Comparison of ENCODE assay signal across 11 cellular contexts in genomic region chr7:149245244-149245643, GRCh38. TPM values are rescaled to one million over a fixed set of nuclear protein-coding genes. Genes with fewer than 3 reads are reported as not detected.
DNase-seq lines count a peak whose midpoint lies in the region; ATAC-seq and TF ChIP-seq lines count a peak whose summit lies in the region.
"Had no signal": no experiment of that assay in that cellular context is flagged by ENCODE, and none has a peak within 500 bp of the region (broad histone marks: within the 10 kb centered on the region; RNA-seq: fewer than 3 reads in every experiment).

No MANE protein-coding gene starts in this region.

- H3K36me3 ChIP-seq in ovary, result no peaks in the 10 kb centered on the region

- TF ChIP-seq CTCF in GM10248 (IDR thresholded peaks at IDR 0.05; ENCODE audit: control extremely low read depth, extremely low read depth, low read depth, missing control alignments), result no peak
- TF ChIP-seq CTCF in ovary (IDR thresholded peaks at IDR 0.05), result no peak

- intact Hi-C loops in activated naive CD4-positive, alpha-beta T cell treated with anti-CD3 and anti-CD28 coated beads for 36 hours (cut with micrococcal nuclease), result loop anchor here (1.0 to 10.0 kb wide), 7 partner anchors 17 to 550 kb away; partner anchors contain the start of genes CUL1, PDIA4 and ZNF783
- intact Hi-C loops in ovary (cut with DNase I), result loop anchor here in 1 of 4 donors (5.0 kb wide), 1 partner anchor 1997 kb away; no protein-coding TSS in a partner anchor

- peaks cover 75% of the 10 kb centered on the region for H3K4me1 Mint-ChIP-seq in activated naive CD4-positive, alpha-beta T cell treated with anti-CD3 and anti-CD28 coated beads for 36 hours (ENCODE audit: low read depth)
- H3K4me1 Mint-ChIP-seq in activated naive CD8-positive, alpha-beta T cell treated with anti-CD3 and anti-CD28 coated beads for 36 hours, result peaks cover 53% of the 10 kb centered on the region
- H3K4me1 Mint-ChIP-seq in stimulated activated naive CD8-positive, alpha-beta T cell treated with anti-CD3 and anti-CD28 coated beads, Interleukin-15, amount 100 ng/mL, for 72 hours, result peaks cover 71% of the 10 kb centered on the region

- H3K4me3 ChIP-seq in ovary, result no peak overlapping the region

- TF ChIP-seq POLR2A in ovary (IDR thresholded peaks at IDR 0.05), result no peak

- 81 to 90% (median 86%) methylated on average over 5 of the region's 5 CpGs for WGBS in ovary, 3 donors

- TF ChIP-seq EP300 in ovary (IDR thresholded peaks at IDR 0.05), result no peak

- DNase-seq in activated naive CD4-positive, alpha-beta T cell treated with anti-CD3 and anti-CD28 coated beads for 36 hours, result peak; percentile 75
- no peak for DNase-seq in activated naive CD4-positive, alpha-beta T cell (lab: John Stamatoyannopoulos, UW)
- DNase-seq in activated naive CD8-positive, alpha-beta T cell treated with anti-CD3 and anti-CD28 coated beads for 36 hours, result peak; percentile 42
- peak in 1 of 2 donors; percentile 53 for DNase-seq in stimulated activated naive CD8-positive, alpha-beta T cell treated with anti-CD3 and anti-CD28 coated beads, Interleukin-15, amount 100 ng/mL, for 72 hours
- DNase-seq in ureter (ENCODE audit: low spot score), result no peak
- no peak for DNase-seq in GM10248 (ENCODE audit: extremely low spot score)
- no peak for DNase-seq in ovary
- DNase-seq: AML-193, substantia nigra had no signal

- CTCF ChIA-PET in activated naive CD4-positive, alpha-beta T cell treated with anti-CD3 and anti-CD28 coated beads for 36 hours (lab: Charles Lee), result interaction anchor here (1.3 kb wide), 1 partner anchor 50 kb away, joined by 7 read pairs; the partner anchor contains the start of gene ZNF282
- CTCF ChIA-PET in GM10248 (lab: Yijun Ruan, JAX), result interaction anchor here (1.3 kb wide), 1 partner anchor 16 kb away, joined by 7 read pairs; the partner anchor contains the start of gene ZNF783

- peaks cover 12% of the 10 kb centered on the region for H3K36me3 Mint-ChIP-seq in activated naive CD4-positive, alpha-beta T cell treated with anti-CD3 and anti-CD28 coated beads for 36 hours (ENCODE audit: low read depth)
- H3K36me3 Mint-ChIP-seq in activated naive CD8-positive, alpha-beta T cell treated with anti-CD3 and anti-CD28 coated beads for 36 hours, result peaks cover 20% of the 10 kb centered on the region

- H3K27ac Mint-ChIP-seq in activated naive CD4-positive, alpha-beta T cell treated with anti-CD3 and anti-CD28 coated beads for 36 hours, result peak overlapping the region; percentile 91
- H3K27ac Mint-ChIP-seq in activated naive CD8-positive, alpha-beta T cell treated with anti-CD3 and anti-CD28 coated beads for 36 hours, result peak overlapping the region; percentile 76
- peak overlapping the region; percentile 48 to 73 for H3K27ac Mint-ChIP-seq in stimulated activated naive CD8-positive, alpha-beta T cell treated with anti-CD3 and anti-CD28 coated beads, Interleukin-15, amount 100 ng/mL, for 72 hours

- H3K4me1 ChIP-seq in ovary (ENCODE audit: insufficient read depth), result peaks cover 7% of the 10 kb centered on the region

- peaks cover 0 to 2% of the 10 kb centered on the region in 2 donors for H3K9me3 ChIP-seq in ovary

- POLR2A ChIA-PET in GM10248 (lab: Yijun Ruan, JAX), result no interaction called here

- H3K27me3 ChIP-seq in ovary, result no peaks in the 10 kb centered on the region

- H3K9me3 Mint-ChIP-seq in activated naive CD4-positive, alpha-beta T cell treated with anti-CD3 and anti-CD28 coated beads for 36 hours, result peaks cover 8% of the 10 kb centered on the region
- H3K9me3 Mint-ChIP-seq in activated naive CD8-positive, alpha-beta T cell treated with anti-CD3 and anti-CD28 coated beads for 36 hours, result peaks cover 6% of the 10 kb centered on the region
- H3K9me3 Mint-ChIP-seq in stimulated activated naive CD8-positive, alpha-beta T cell treated with anti-CD3 and anti-CD28 coated beads, Interleukin-15, amount 100 ng/mL, for 72 hours, result peaks cover 5 to 8% of the 10 kb centered on the region in 2 donors

- ATAC-seq in HG03432 (IDR thresholded peaks at IDR 0.05; ENCODE audit: unreplicated experiment), result peak; percentile 76
- peak; percentile 93 for ATAC-seq in stimulated activated naive CD8-positive, alpha-beta T cell treated with anti-CD3 and anti-CD28 coated beads, Interleukin-15, amount 100 ng/mL, for 72 hours

- no peak overlapping the region for H3K27ac ChIP-seq in ovary
- H3K27ac ChIP-seq: VCaP had no signal

- no peaks in the 10 kb centered on the region for H3K27me3 Mint-ChIP-seq in activated naive CD4-positive, alpha-beta T cell treated with anti-CD3 and anti-CD28 coated beads for 36 hours (ENCODE audit: low read depth)
- no peaks in the 10 kb centered on the region for H3K27me3 Mint-ChIP-seq in activated naive CD8-positive, alpha-beta T cell treated with anti-CD3 and anti-CD28 coated beads for 36 hours
- no peaks in the 10 kb centered on the region for H3K27me3 Mint-ChIP-seq in stimulated activated naive CD8-positive, alpha-beta T cell treated with anti-CD3 and anti-CD28 coated beads, Interleukin-15, amount 100 ng/mL, for 72 hours

- H3K4me3 Mint-ChIP-seq in activated naive CD4-positive, alpha-beta T cell treated with anti-CD3 and anti-CD28 coated beads for 36 hours, result no peak overlapping the region
- no peak overlapping the region for H3K4me3 Mint-ChIP-seq in activated naive CD8-positive, alpha-beta T cell treated with anti-CD3 and anti-CD28 coated beads for 36 hours
- H3K4me3 Mint-ChIP-seq in stimulated activated naive CD8-positive, alpha-beta T cell treated with anti-CD3 and anti-CD28 coated beads, Interleukin-15, amount 100 ng/mL, for 72 hours, result peak overlapping the region in 1 of 2 donors; percentile 36

RNA-seq across cellular contexts. Expression of gene ZNF212, which starts 5.8 kb away (rescaled TPM):
- 10 to 100 TPM in 1 of 2 experiments, 1 to 10 TPM in 1; 9.0 to 10.4 TPM for total RNA-seq in activated naive CD4-positive, alpha-beta T cell treated with anti-CD3 and anti-CD28 coated beads for 36 hours
- 10 to 100 TPM; 12.5 to 14.6 TPM for total RNA-seq in activated naive CD8-positive, alpha-beta T cell treated with anti-CD3 and anti-CD28 coated beads for 36 hours
- 11.2 TPM for total RNA-seq in ureter
- 10 to 100 TPM in 5 of 7 donors, 1 to 10 TPM in 2; 5.4 to 16.0 (median 11.8) TPM for total RNA-seq in ovary
- polyA plus RNA-seq in ovary, result 10 to 100 TPM in 1 of 2 donors, 1 to 10 TPM in 1; 7.0 to 11.0 TPM

RNA-seq across cellular contexts. Expression of gene ZNF783, which starts 16.8 kb away (rescaled TPM):
- 1 to 10 TPM; 6.8 to 7.1 TPM for total RNA-seq in activated naive CD4-positive, alpha-beta T cell treated with anti-CD3 and anti-CD28 coated beads for 36 hours
- 10 to 100 TPM; 14.4 to 16.2 TPM for total RNA-seq in activated naive CD8-positive, alpha-beta T cell treated with anti-CD3 and anti-CD28 coated beads for 36 hours
- 30.0 TPM for total RNA-seq in ureter
- 10 to 100 TPM; 11.6 to 27.6 (median 21.2) TPM for total RNA-seq in ovary
- 10 to 100 TPM in 1 of 2 donors, 1 to 10 TPM in 1; 5.5 to 12.2 TPM for polyA plus RNA-seq in ovary

RNA-seq across cellular contexts. Expression of gene ZNF282, which starts 49.9 kb away (rescaled TPM):
- total RNA-seq in activated naive CD4-positive, alpha-beta T cell treated with anti-CD3 and anti-CD28 coated beads for 36 hours, result 10 to 100 TPM; 21.6 to 22.0 TPM
- total RNA-seq in activated naive CD8-positive, alpha-beta T cell treated with anti-CD3 and anti-CD28 coated beads for 36 hours, result 10 to 100 TPM; 30.7 to 30.8 TPM
- total RNA-seq in ureter (46.6 TPM), ovary (10 to 100 TPM; 14.0 to 30.2 (median 24.5) TPM)
- 10 to 100 TPM in 1 of 2 donors, 1 to 10 TPM in 1; 8.0 to 17.6 TPM for polyA plus RNA-seq in ovary

Comparison
In these comparisons a context has a peak if more than half of its experiments do, and no peak if none do; other contexts are left out.
1. DNase-seq: peak in activated naive CD4-positive, alpha-beta T cell treated with anti-CD3 and anti-CD28 coated beads for 36 hours (single experiment) and activated naive CD8-positive, alpha-beta T cell treated with anti-CD3 and anti-CD28 coated beads for 36 hours (single experiment); none in activated naive CD4-positive, alpha-beta T cell (0 of 4), ureter (single experiment), GM10248 (single experiment) and ovary (0 of 5).
2. Peak in every context shown above with its lines, with median percentiles within 50 percentile points of each other: H3K27ac Mint-ChIP-seq.